Comparison of ENCODE assay signal across 8 cellular contexts in genomic region chr3:88032245-88032644, GRCh38. TPM values are rescaled to one million over a fixed set of nuclear protein-coding genes. Genes with fewer than 3 reads are reported as not detected.
DNase-seq lines count a peak whose midpoint lies in the region; ATAC-seq and TF ChIP-seq lines count a peak whose summit lies in the region.

No MANE protein-coding gene starts in this region.

- H3K9me3 ChIP-seq in RWPE2 (ENCODE audit: severe bottlenecking) (no peaks in the 10 kb centered on the region), gastroesophageal sphincter (no peaks in the 10 kb centered on the region), tibial artery (peaks cover 0 to 9% (median 0%) of the 10 kb centered on the region in 3 donors)

- DNase-seq in activated T-cell treated with anti-CD3 and anti-CD28 coated beads, Interleukin-2, amount 50 U/mL, for 4 hours = no peak
- no peak for DNase-seq in activated T-cell treated with anti-CD3 and anti-CD28 coated beads, Interleukin-2, amount 50 U/mL, for 1 hour
- DNase-seq in RWPE2 (ENCODE audit: low spot score) = no peak
- no peak for DNase-seq in tibial artery
- DNase-seq in NCI-H187 treated with DMSO at 0.1 percent for 48 hours (lab: John Stamatoyannopoulos, UW) = no peak
- DNase-seq in cerebellum (ENCODE audit: low spot score) = no peak

- H3K36me3 ChIP-seq in RWPE2 (ENCODE audit: low read depth) (no peaks in the 10 kb centered on the region), gastroesophageal sphincter (no peaks in the 10 kb centered on the region), tibial artery (no peaks in the 10 kb centered on the region)

- peak overlapping the region; percentile 68 for H3K4me3 Mint-ChIP-seq in activated T-cell treated with anti-CD3 and anti-CD28 coated beads, Interleukin-2, amount 50 U/mL, for 4 hours

- TF ChIP-seq POLR2A in gastroesophageal sphincter (IDR thresholded peaks at IDR 0.05) = no peak

- TF ChIP-seq EP300 in gastroesophageal sphincter (IDR thresholded peaks at IDR 0.05) = no peak

- intact Hi-C loops in tibial artery (cut with DNase I; ENCODE audit: low total_unique reads) = no loop called here

- WGBS in gastroesophageal sphincter (ENCODE audit: low coverage in 1 of 2), 2 donors = 25 to 30% methylated on average over 2 of the region's 2 CpGs

- no peak for TF ChIP-seq CTCF in RWPE2 (IDR thresholded peaks at IDR 0.05; ENCODE audit: poor library complexity, severe bottlenecking)
- TF ChIP-seq CTCF in gastroesophageal sphincter (IDR thresholded peaks at IDR 0.05) = no peak
- TF ChIP-seq CTCF in tibial artery (IDR thresholded peaks at IDR 0.05) = no peak

- no peaks in the 10 kb centered on the region for H3K9me3 Mint-ChIP-seq in activated T-cell treated with anti-CD3 and anti-CD28 coated beads, Interleukin-2, amount 50 U/mL, for 4 hours

- peaks cover 33% of the 10 kb centered on the region for H3K4me1 Mint-ChIP-seq in activated T-cell treated with anti-CD3 and anti-CD28 coated beads, Interleukin-2, amount 50 U/mL, for 4 hours (ENCODE audit: low read depth)

- H3K27me3 ChIP-seq in RWPE2 (ENCODE audit: insufficient read depth, poor library complexity, severe bottlenecking) = no peaks in the 10 kb centered on the region
- H3K27me3 ChIP-seq in gastroesophageal sphincter = no peaks in the 10 kb centered on the region
- no peaks in the 10 kb centered on the region for H3K27me3 ChIP-seq in tibial artery

- H3K4me1 ChIP-seq in RWPE2 (ENCODE audit: insufficient read depth, poor library complexity, severe bottlenecking) (peaks cover 12% of the 10 kb centered on the region), gastroesophageal sphincter (peaks cover 0 to 24% (median 2%) of the 10 kb centered on the region in 3 donors), tibial artery (peaks cover 0 to 30% (median 6%) of the 10 kb centered on the region in 4 donors)

- H3K27me3 Mint-ChIP-seq in activated T-cell treated with anti-CD3 and anti-CD28 coated beads, Interleukin-2, amount 50 U/mL, for 4 hours (ENCODE audit: low read depth) = no peaks in the 10 kb centered on the region

- no peaks in the 10 kb centered on the region for H3K36me3 Mint-ChIP-seq in activated T-cell treated with anti-CD3 and anti-CD28 coated beads, Interleukin-2, amount 50 U/mL, for 4 hours (ENCODE audit: insufficient read depth)

- ATAC-seq in activated T-cell treated with anti-CD3 and anti-CD28 coated beads, Interleukin-2, amount 50 U/mL, for 4 hours = peak; percentile 12 to 13
- ATAC-seq in RWPE2 (ENCODE audit: low read depth) = no peak; the same call in 2 of the 3 replicates
- no peak for ATAC-seq in gastroesophageal sphincter
- ATAC-seq in GM18517 (IDR thresholded peaks at IDR 0.05; ENCODE audit: unreplicated experiment) = no peak

- H3K27ac ChIP-seq in RWPE2 (ENCODE audit: poor library complexity, severe bottlenecking) = no peak overlapping the region
- peak overlapping the region; percentile 57 to 74 (median 68) for H3K27ac ChIP-seq in gastroesophageal sphincter
- H3K27ac ChIP-seq in tibial artery = peak overlapping the region; percentile 72 to 83

- H3K4me3 ChIP-seq in RWPE2 (ENCODE audit: severe bottlenecking) (peak overlapping the region; percentile 31), gastroesophageal sphincter (peak overlapping the region; percentile 39 to 54), tibial artery (peak overlapping the region; percentile 45 to 50)

RNA-seq across cellular contexts. Expression of gene CGGBP1, which starts 26.6 kb away (rescaled TPM):
- 10 to 100 TPM; 51.9 to 62.6 (median 58.7) TPM for total RNA-seq in activated T-cell treated with anti-CD3 and anti-CD28 coated beads, Interleukin-2, amount 50 U/mL, for 4 hours
- 10 to 100 TPM; 53.8 to 95.3 (median 67.8) TPM for total RNA-seq in gastroesophageal sphincter
- total RNA-seq in cerebellum = 105 TPM

RNA-seq across cellular contexts. Expression of gene ZNF654, which starts 26.8 kb away (rescaled TPM):
- 1 to 10 TPM; 8.0 to 9.2 (median 8.1) TPM for total RNA-seq in activated T-cell treated with anti-CD3 and anti-CD28 coated beads, Interleukin-2, amount 50 U/mL, for 4 hours
- total RNA-seq in gastroesophageal sphincter = 10 to 100 TPM; 12.0 to 25.4 (median 13.3) TPM
- 31.6 TPM for total RNA-seq in cerebellum

Comparison
In these comparisons a context has a peak if more than half of its experiments do, and no peak if none do; other contexts are left out.
1. ATAC-seq: peak in activated T-cell treated with anti-CD3 and anti-CD28 coated beads, Interleukin-2, amount 50 U/mL, for 4 hours (2 of 2); none in RWPE2 (single experiment), gastroesophageal sphincter (single experiment) and GM18517 (single experiment).
2. Peak in every context shown above with its lines, with median percentiles within 50 percentile points of each other: H3K4me3 ChIP-seq.